In genomic region chr5:150778517-150779396, GRCh38 we compare ENCODE assay signal across 8 cellular contexts. TPM values are rescaled to one million over a fixed set of nuclear protein-coding genes. Genes with fewer than 3 reads are reported as not detected.
DNase-seq lines count a peak whose midpoint lies in the region; ATAC-seq, FAIRE-seq and TF ChIP-seq lines count a peak whose summit lies in the region.

TSS of gene SMIM3 (plus strand) at chr5:150778757. CDS start at chr5:150795441, 16,684 bp downstream.

- DNase-seq in ELF-1 (ENCODE audit: low read depth, low spot score) (peak; percentile 87), HEK293T (ENCODE audit: extremely low spot score) (peak; percentile 74), NCI-H748 treated with DMSO at 0.1 percent for 48 hours (lab: John Stamatoyannopoulos, UW) (peak; percentile 20), H1 (ENCODE audit: low read depth in 1 of 2, low spot score in 2 of 2) (peak in 1 of 2 experiments; percentile 86), mesenchymal stem cell (peak; percentile 88)
- DNase-seq in stimulated activated CD8-positive, alpha-beta memory T cell treated with anti-CD3 and anti-CD28 coated beads, Interleukin-4, amount 100 ng/mL, for 24 hours (ENCODE audit: low read depth) = peak; percentile 47

- TF ChIP-seq CTCF in H1 (IDR thresholded peaks at IDR 0.05; ENCODE audit: control extremely low read depth in 1 of 3, insufficient read depth in 1 of 3, low read depth in 1 of 3, low read length in 3 of 3) = peak; percentile 53 to 67 (median 60)

- no peaks in the 10 kb centered on the region for H4K20me1 ChIP-seq in H1 (replicated peaks in 1 of 2; ENCODE audit: control insufficient read depth in 1 of 2, insufficient read depth in 2 of 2, low read length in 2 of 2)

- peak within 1 kb of the TSS; percentile 54; the same call in 1 of the 2 replicates for H2AFZ ChIP-seq in H1 (ENCODE audit: low read length)
- peak within 1 kb of the TSS; percentile 58 for H2AFZ ChIP-seq in mesenchymal stem cell (ENCODE audit: low read depth, low read length)

- no peak within 1 kb of the TSS for H4K91ac ChIP-seq in H1 (replicated peaks; ENCODE audit: insufficient read length, low read length)
- H4K91ac ChIP-seq in mesenchymal stem cell (ENCODE audit: low read length) = peak within 1 kb of the TSS; percentile 94

- peak within 1 kb of the TSS; percentile 66 for H2BK20ac ChIP-seq in H1 (ENCODE audit: low read length)

- H3K4ac ChIP-seq in H1 (replicated peaks; ENCODE audit: insufficient read length, low read depth, low read length) (no peak within 1 kb of the TSS), mesenchymal stem cell (ENCODE audit: low read depth in 1 of 2, low read length in 2 of 2) (peak within 1 kb of the TSS; percentile 35 to 98)

- H3K4me3 ChIP-seq in H1 (ENCODE audit: extremely low read depth in 1 of 4, insufficient read depth in 2 of 4, low read depth in 3 of 4, low read length in 4 of 4) = peak within 1 kb of the TSS; percentile 51 to 80 (median 74)
- peak within 1 kb of the TSS; percentile 75 to 95 for H3K4me3 ChIP-seq in mesenchymal stem cell (ENCODE audit: insufficient read depth in 1 of 2, low read depth in 1 of 2, low read length in 2 of 2)

- POLR2A ChIA-PET in HEK293T (lab: Yijun Ruan, JAX) = interaction anchor here (0.8 to 3.4 kb wide), 10 partner anchors 9 to 220 kb away, joined by 3 to 32 read pairs (median 8); partner anchors contain the start of genes DCTN4 and RBM22
- POLR2A ChIA-PET in activated CD8-positive, alpha-beta memory T cell treated with anti-CD3 and anti-CD28 coated beads for 36 hours (lab: Charles Lee) = interaction anchor here (0.9 to 1.9 kb wide), 3 partner anchors 9 to 78 kb away, joined by 3 to 11 read pairs (median 6); partner anchors contain the start of genes IRGM and RBM22
- POLR2A ChIA-PET in H1 (lab: Charles Lee; ENCODE audit: partially characterized antibody) = interaction anchor here (0.8 to 2.5 kb wide), 13 partner anchors 8 to 329 kb away, joined by 3 to 10 read pairs (median 3); partner anchors contain the start of genes DCTN4, RBM22, RPS14 and ZNF300

- peaks cover 7% of the 10 kb centered on the region; the same call in 1 of the 2 replicates for H3K23me2 ChIP-seq in H1 (ENCODE audit: low read depth, low read length)

- H2BK5ac ChIP-seq in H1 (ENCODE audit: low read depth, low read length) = peak within 1 kb of the TSS; percentile 45; the same call in 1 of the 2 replicates
- no peak within 1 kb of the TSS for H2BK5ac ChIP-seq in mesenchymal stem cell (ENCODE audit: low read depth, low read length, poor library complexity, severe bottlenecking)

- H3K9me3 ChIP-seq in H1 (ENCODE audit: insufficient read depth in 2 of 2, low read depth in 1 of 2, low read length in 1 of 2) (no peaks in the 10 kb centered on the region), mesenchymal stem cell (ENCODE audit: control insufficient read depth, low read length) (no peaks in the 10 kb centered on the region)

- TF ChIP-seq POLR2A in H1 (IDR thresholded peaks at IDR 0.05; ENCODE audit: control extremely low read depth in 1 of 2, low read depth in 2 of 2, low read length in 2 of 2) = peak; percentile 34 to 82

- TF ChIP-seq RAD21 in H1 (IDR thresholded peaks at IDR 0.05 in 1 of 2, conservative IDR thresholded peaks at IDR 0.05 in 1 of 2; ENCODE audit: low read depth in 2 of 2, low read length in 2 of 2) = peak; percentile 64 to 74

- H3K14ac ChIP-seq in H1 (ENCODE audit: insufficient read length) (no peak within 1 kb of the TSS), mesenchymal stem cell (ENCODE audit: low read length in 2 of 2) (peak within 1 kb of the TSS; percentile 89 to 93)

- H3K27me3 ChIP-seq in H1 (replicated peaks in 1 of 4; ENCODE audit: control insufficient read depth in 3 of 4, extremely low read depth in 1 of 4, insufficient read depth in 3 of 4, low read length in 3 of 4) = peaks cover 0 to 8% (median 0%) of the 10 kb centered on the region in 4 experiments; a peak in 3 of 7 replicates
- no peaks in the 10 kb centered on the region for H3K27me3 ChIP-seq in mesenchymal stem cell (ENCODE audit: control insufficient read depth in 1 of 2, insufficient read depth in 1 of 2, low read length in 2 of 2)

- H3K56ac ChIP-seq in H1 (replicated peaks; ENCODE audit: insufficient read length, low read depth, low read length) = no peak within 1 kb of the TSS

- H3K4me2 ChIP-seq in H1 (ENCODE audit: insufficient read depth in 1 of 2, low read depth in 2 of 2, low read length in 2 of 2) = peak within 1 kb of the TSS; percentile 68 to 92
- H3K4me2 ChIP-seq in mesenchymal stem cell (ENCODE audit: low read length, poor library complexity, severe bottlenecking) = peak within 1 kb of the TSS; percentile 86

- WGBS in H1 (ENCODE audit: extremely low coverage in 1 of 2, insufficient coverage in 1 of 2, insufficient read length in 1 of 2, insufficient replicate concordance in 2 of 2, low coverage in 1 of 2, low lambda C conversion rate in 2 of 2, missing lambda C conversion rate in 1 of 2), 2 experiments = 3% methylated on average over 42 of the region's 59 CpGs; no CpG with 5 or more reads in 1 of the 2 experiments
- under 1% methylated on average over 46 of the region's 59 CpGs for WGBS in mesenchymal stem cell

- CTCF ChIA-PET in HEK293T (lab: Yijun Ruan, JAX) = interaction anchor here (0.6 to 1.7 kb wide), 10 partner anchors 12 to 304 kb away, joined by 3 to 12 read pairs (median 4); partner anchors contain the start of genes DCTN4 and RBM22
- CTCF ChIA-PET in activated CD8-positive, alpha-beta memory T cell treated with anti-CD3 and anti-CD28 coated beads for 36 hours (lab: Charles Lee) = interaction anchor here (0.9 to 3.7 kb wide), 11 partner anchors 11 to 78 kb away, joined by 3 to 15 read pairs (median 5); partner anchors contain the start of genes DCTN4, IRGM and RBM22
- CTCF ChIA-PET in H1 (lab: Charles Lee; ENCODE audit: partially characterized antibody) = interaction anchor here (0.7 to 6.5 kb wide), 17 partner anchors 8 to 311 kb away, joined by 3 to 40 read pairs (median 5); partner anchors contain the start of genes DCTN4, IRGM and RBM22

- H3K18ac ChIP-seq in H1 (ENCODE audit: extremely low read depth, low read length) (peak within 1 kb of the TSS; percentile 76), mesenchymal stem cell (ENCODE audit: low read depth in 1 of 2, low read length in 2 of 2) (peak within 1 kb of the TSS; percentile 85 to 97)

- H4K8ac ChIP-seq in H1 (ENCODE audit: extremely low read depth, insufficient read depth, low read length) (peak within 1 kb of the TSS; percentile 76), mesenchymal stem cell (ENCODE audit: low read length) (peak within 1 kb of the TSS; percentile 65)

- no peaks in the 10 kb centered on the region for H3K79me1 ChIP-seq in H1 (ENCODE audit: low read depth, low read length)
- H3K79me1 ChIP-seq in mesenchymal stem cell (replicated peaks; ENCODE audit: low read length, poor library complexity, severe bottlenecking) = peaks cover 6% of the 10 kb centered on the region

- H2AK5ac ChIP-seq in H1 (ENCODE audit: low read depth, low read length) (no peak within 1 kb of the TSS), mesenchymal stem cell (ENCODE audit: low read length, severe bottlenecking) (peak within 1 kb of the TSS; percentile 50)

- H3K9ac ChIP-seq in H1 (replicated peaks in 1 of 4; ENCODE audit: extremely low read depth in 1 of 4, low read depth in 3 of 4, low read length in 3 of 4) (peak within 1 kb of the TSS; percentile 36 to 67 (median 52); a peak in 6 of 7 replicates), mesenchymal stem cell (ENCODE audit: low read length) (peak within 1 kb of the TSS; percentile 96)

- H3K36me3 ChIP-seq in H1 (ENCODE audit: control insufficient read depth in 2 of 4, insufficient read depth in 4 of 4, low read length in 3 of 4) (0 out of 8 replicates have a peak, but pooled peaks cover 0 to 3% (median 0%) of the 10 kb centered on the region in 4 experiments), mesenchymal stem cell (ENCODE audit: control insufficient read depth in 1 of 2, insufficient read depth in 2 of 2, low read depth in 1 of 2, low read length in 2 of 2) (peaks cover 0 to 25% of the 10 kb centered on the region in 2 experiments)

- H3K23ac ChIP-seq in H1 (ENCODE audit: insufficient read length) = no peak within 1 kb of the TSS
- peak within 1 kb of the TSS in 1 of 2 experiments; percentile 41 for H3K23ac ChIP-seq in mesenchymal stem cell (ENCODE audit: low read length in 2 of 2)

- no peak for TF ChIP-seq EP300 in H1 (IDR thresholded peaks at IDR 0.05; ENCODE audit: borderline replicate concordance in 1 of 2, low read depth in 2 of 2, low read length in 2 of 2)

- H2BK120ac ChIP-seq in H1 (replicated peaks; ENCODE audit: low read depth, low read length) (no peak within 1 kb of the TSS), mesenchymal stem cell (ENCODE audit: low read depth, low read length) (peak within 1 kb of the TSS; percentile 42)

- H3K4me1 ChIP-seq in H1 (replicated peaks in 1 of 4; ENCODE audit: control insufficient read depth in 3 of 4, insufficient read depth in 4 of 4, low read length in 3 of 4) (peaks cover 6 to 14% (median 10%) of the 10 kb centered on the region in 4 experiments; a peak in 5 of 7 replicates), mesenchymal stem cell (ENCODE audit: control insufficient read depth, insufficient read depth, low read depth, low read length) (peaks cover 28% of the 10 kb centered on the region)

- no peak within 1 kb of the TSS for H4K5ac ChIP-seq in H1 (ENCODE audit: insufficient read length, low read depth, low read length)

- no peaks in the 10 kb centered on the region for H3K79me2 ChIP-seq in H1 (ENCODE audit: control insufficient read depth in 1 of 2, insufficient read depth in 2 of 2, low read length in 2 of 2)

- H2BK12ac ChIP-seq in H1 (ENCODE audit: low read depth, low read length) (peak within 1 kb of the TSS; percentile 53; the same call in 1 of the 2 replicates), mesenchymal stem cell (ENCODE audit: low read length in 2 of 2) (peak within 1 kb of the TSS; percentile 1 to 70)

- H3K27ac ChIP-seq in H1 (ENCODE audit: low read depth, low read length) (0 out of 2 replicates have a peak within 1 kb of the TSS, but pooled peaks have one; percentile 8), mesenchymal stem cell (ENCODE audit: low read length, poor library complexity, severe bottlenecking) (peak within 1 kb of the TSS; percentile 78)

- H2BK15ac ChIP-seq in H1 (ENCODE audit: low read length) = peak within 1 kb of the TSS; percentile 67; the same call in 1 of the 2 replicates
- peak within 1 kb of the TSS; percentile 93 for H2BK15ac ChIP-seq in mesenchymal stem cell (ENCODE audit: low read depth, poor library complexity, severe bottlenecking)

- FAIRE-seq in H1 (lab: Jason Lieb, UNC) = no peak

- ATAC-seq in HG03196 (IDR thresholded peaks at IDR 0.05; ENCODE audit: unreplicated experiment) = no peak

RNA-seq across cellular contexts. Expression of gene SMIM3, which starts in this region (rescaled TPM):
- total RNA-seq in activated CD8-positive, alpha-beta memory T cell treated with anti-CD3 and anti-CD28 coated beads for 36 hours = 10 to 100 TPM; 11.2 to 12.3 TPM
- total RNA-seq in H1 (2021; fragmentation: NEBNext Ultra II Directional; extraction: Animal tissue kit (Norgen Biotek cat#: 25700)) = 10.4 and 13.2 TPM in 2 replicates
- polyA plus RNA-seq in H1 (2011; rRNA removed) = 15.7 and 16.4 TPM in 2 replicates
- 13.1 TPM for polyA plus RNA-seq in H1 (2011; cell fraction: cytosol; rRNA removed)
- 10.0 TPM for polyA plus RNA-seq in H1 (2011; cell fraction: nucleus; rRNA removed)
- 9.6 to 14.6 TPM (median 10.6 TPM) in 4 replicates for polyA plus RNA-seq in H1 (2012, experiment 1 of 2)
- 16.3 TPM for polyA plus RNA-seq in H1 (2012, experiment 2 of 2)
- 6.2 TPM for polyA plus RNA-seq in H1 (2013, experiment 1 of 2)
- polyA plus RNA-seq in H1 (2013, experiment 2 of 2) = 5.9 TPM
- 9.1 and 11.0 TPM in 2 replicates for polyA minus RNA-seq in H1 (2011; rRNA and poly(A)+ RNA removed)
- polyA minus RNA-seq in H1 (2011; cell fraction: cytosol; rRNA and poly(A)+ RNA removed) = 6.7 TPM
- polyA minus RNA-seq in H1 (2011; cell fraction: nucleus; rRNA and poly(A)+ RNA removed) = 4.5 TPM
- polyA plus RNA-seq in mesenchymal stem cell (2013, experiment 1 of 2) = 106 TPM
- polyA plus RNA-seq in mesenchymal stem cell (2013, experiment 2 of 2) = 108 TPM
